8 cellular contexts compared by ENCODE assay signal in the genomic region with DNA sequence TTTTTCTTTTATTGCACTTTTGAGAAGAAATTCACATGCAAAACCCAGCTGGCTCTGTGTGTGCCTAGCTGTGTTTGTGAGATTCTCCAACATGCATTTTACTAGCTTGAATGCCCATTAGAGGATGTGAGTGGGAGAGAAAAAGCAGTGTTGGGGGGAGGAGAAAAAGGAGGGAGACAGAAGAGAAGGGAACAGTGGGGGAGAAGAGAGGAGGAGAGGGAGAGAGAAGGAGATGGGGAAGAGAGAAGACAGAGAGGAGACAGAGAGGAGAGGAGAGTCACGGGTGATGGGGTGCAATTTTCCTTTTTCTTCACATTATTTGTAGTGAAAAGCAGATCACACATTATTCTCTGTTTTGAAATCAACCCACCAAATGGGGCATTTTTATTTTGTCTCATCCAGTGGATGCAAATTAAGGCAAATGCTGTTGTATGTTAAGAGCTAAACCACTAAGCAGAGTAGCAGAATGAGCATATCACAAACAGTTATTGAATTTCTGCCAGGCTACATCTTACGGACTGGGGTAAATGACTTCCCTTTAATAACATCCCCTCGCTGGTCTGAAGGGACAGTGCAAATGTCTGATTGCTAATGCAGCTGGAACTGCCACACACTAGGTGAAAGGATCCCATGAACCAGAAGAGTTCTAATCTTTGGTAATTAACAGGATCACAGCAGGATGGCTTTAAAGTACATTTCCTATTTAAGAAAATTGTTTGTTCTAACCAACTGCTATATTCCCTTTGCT. TPM values are rescaled to one million over a fixed set of nuclear protein-coding genes. Genes with fewer than 3 reads are reported as not detected.
DNase-seq lines count a peak whose midpoint lies in the region; ATAC-seq and TF ChIP-seq lines count a peak whose summit lies in the region.

No MANE protein-coding gene starts in this region.

- CTCF ChIA-PET in BJ (lab: Yijun Ruan, JAX) = interaction anchor here (1.2 to 1.4 kb wide), 2 partner anchors 13 to 284 kb away, joined by 3 to 4 read pairs; no protein-coding TSS in a partner anchor

- ATAC-seq in HG02973 (IDR thresholded peaks at IDR 0.05; ENCODE audit: unreplicated experiment) (peak; percentile 23), HG03342 (IDR thresholded peaks at IDR 0.05; ENCODE audit: unreplicated experiment) (no peak)
- peak; percentile 11 for ATAC-seq in activated T-helper 17 cell treated with anti-CD3 and anti-CD28 coated beads, Interleukin-2, amount 50 U/mL, for 72 hours (replicated peaks)

- H3K27me3 ChIP-seq in BJ (ENCODE audit: control insufficient read depth, insufficient read depth, low read length) = no peaks in the 10 kb centered on the region

- DNase-seq in BJ (ENCODE audit: low read depth) (no peak), medulla oblongata (ENCODE audit: extremely low spot score) (peak; percentile 49), glomerular visceral epithelial cell (ENCODE audit: extremely low spot score) (no peak), KG1 (lab: John Stamatoyannopoulos, UW) (no peak)
- no peak for DNase-seq in stimulated activated naive CD4-positive, alpha-beta T cell (lab: John Stamatoyannopoulos, UW)

- peaks cover 22% of the 10 kb centered on the region for H3K4me1 Mint-ChIP-seq in activated T-helper 17 cell treated with anti-CD3 and anti-CD28 coated beads, Interleukin-2, amount 50 U/mL, for 72 hours

- peak overlapping the region; percentile 81 for H3K27ac Mint-ChIP-seq in activated T-helper 17 cell treated with anti-CD3 and anti-CD28 coated beads, Interleukin-2, amount 50 U/mL, for 72 hours

- no peaks in the 10 kb centered on the region for H3K27me3 Mint-ChIP-seq in activated T-helper 17 cell treated with anti-CD3 and anti-CD28 coated beads, Interleukin-2, amount 50 U/mL, for 72 hours

- no peak for TF ChIP-seq CTCF in BJ (IDR thresholded peaks at IDR 0.05; ENCODE audit: insufficient read depth, low read depth, low read length)

- H3K9me3 Mint-ChIP-seq in activated T-helper 17 cell treated with anti-CD3 and anti-CD28 coated beads, Interleukin-2, amount 50 U/mL, for 72 hours = no peaks in the 10 kb centered on the region

- no peaks in the 10 kb centered on the region for H3K36me3 ChIP-seq in BJ (ENCODE audit: control insufficient read depth, insufficient read depth, low read length)

- H3K4me3 ChIP-seq in BJ (ENCODE audit: low read depth, low read length) = peak overlapping the region; percentile 38

- peaks cover 6% of the 10 kb centered on the region for H3K36me3 Mint-ChIP-seq in activated T-helper 17 cell treated with anti-CD3 and anti-CD28 coated beads, Interleukin-2, amount 50 U/mL, for 72 hours (ENCODE audit: low read depth)

- POLR2A ChIA-PET in BJ (lab: Charles Lee) = interaction anchor here (0.5 kb wide), 1 partner anchor 447 kb away, joined by 4 read pairs; no protein-coding TSS in a partner anchor

- peak overlapping the region; percentile 73 for H3K4me3 Mint-ChIP-seq in activated T-helper 17 cell treated with anti-CD3 and anti-CD28 coated beads, Interleukin-2, amount 50 U/mL, for 72 hours

RNA-seq across cellular contexts. Expression of gene LRRN3, which starts 0.9 kb away (rescaled TPM):
- 7.2 and 12.7 TPM in 2 replicates for polyA plus RNA-seq in BJ (2011; rRNA removed)
- 3.3 and 5.2 TPM in 2 replicates for polyA minus RNA-seq in BJ (2011; rRNA and poly(A)+ RNA removed)
- 10 to 100 TPM in 1 of 2 donors, 1 to 10 TPM in 1; 9.6 to 30.4 TPM for total RNA-seq in activated T-helper 17 cell treated with anti-CD3 and anti-CD28 coated beads, Interleukin-2, amount 50 U/mL, for 72 hours
